Comparison of ENCODE assay signal across 8 cellular contexts in genomic region chr10:46284286-46285229, GRCh38. TPM values are rescaled to one million over a fixed set of nuclear protein-coding genes. Genes with fewer than 3 reads are reported as not detected.
DNase-seq lines count a peak whose midpoint lies in the region; ATAC-seq and TF ChIP-seq lines count a peak whose summit lies in the region.

No MANE protein-coding gene starts in this region.

- H3K4me2 ChIP-seq in OCI-LY1 (ENCODE audit: low read length), result peak overlapping the region; percentile 74

- no peak for TF ChIP-seq CTCF in OCI-LY1 (IDR thresholded peaks at IDR 0.05; ENCODE audit: low read length)

- no peaks in the 10 kb centered on the region for H3K9me2 ChIP-seq in OCI-LY1 (ENCODE audit: low read depth, low read length)

- H3K9me3 ChIP-seq in OCI-LY1 (ENCODE audit: low read length), result no peaks in the 10 kb centered on the region
- H3K9me3 ChIP-seq in esophagus (ENCODE audit: control insufficient read depth in 2 of 2, insufficient read depth in 1 of 2, low read depth in 1 of 2, low read length in 1 of 2), result no peaks in the 10 kb centered on the region
- H3K9me3 ChIP-seq in muscle layer of colon (ENCODE audit: low read length), result no peaks in the 10 kb centered on the region

- H3K4me3 ChIP-seq in OCI-LY1 (ENCODE audit: low read depth, low read length, poor library complexity, severe bottlenecking) (peak overlapping the region; percentile 65), esophagus (ENCODE audit: low read depth in 1 of 2, low read length in 2 of 2) (peak overlapping the region; percentile 70 to 74), muscle layer of colon (ENCODE audit: low read depth in 1 of 2, low read length in 2 of 2) (peak overlapping the region; percentile 77 to 80)

- H4K20me1 ChIP-seq in OCI-LY1 (ENCODE audit: insufficient read depth, low read length), result no peaks in the 10 kb centered on the region

- ATAC-seq in GM19397 (IDR thresholded peaks at IDR 0.05; ENCODE audit: unreplicated experiment) (peak; percentile 94), HG03558 (IDR thresholded peaks at IDR 0.05; ENCODE audit: extremely low read depth, unreplicated experiment) (peak; percentile 83)

- H3K9ac ChIP-seq in OCI-LY1 (ENCODE audit: low read length), result peak overlapping the region; percentile 58
- peak overlapping the region; percentile 75 for H3K9ac ChIP-seq in muscle layer of colon (ENCODE audit: low read length)

- H3F3A ChIP-seq in OCI-LY1 (ENCODE audit: insufficient read depth, low read length), result no peaks in the 10 kb centered on the region

- H3K27me3 ChIP-seq in OCI-LY1 (ENCODE audit: insufficient read depth, low read length), result no peaks in the 10 kb centered on the region
- H3K27me3 ChIP-seq in esophagus (ENCODE audit: control insufficient read depth in 1 of 2, insufficient read depth in 2 of 2, low read length in 2 of 2), result no peaks in the 10 kb centered on the region
- H3K27me3 ChIP-seq in muscle layer of colon (ENCODE audit: control insufficient read depth in 1 of 2, insufficient read depth in 2 of 2, low read length in 2 of 2), result no peaks in the 10 kb centered on the region

- DNase-seq in CD1c-positive myeloid dendritic cell (ENCODE audit: extremely low spot score) (peak; percentile 88), activated T-cell treated with anti-CD3 and anti-CD28 coated beads for 48 hours (ENCODE audit: low read depth) (peak; percentile 82)
- DNase-seq in stimulated activated CD8-positive, alpha-beta memory T cell treated with anti-CD3 and anti-CD28 coated beads, Interleukin-7, amount 100 ng/mL, for 24 hours (ENCODE audit: low read depth), result peak; percentile 58

- no peak overlapping the region for H2AFZ ChIP-seq in OCI-LY1 (ENCODE audit: low read length)

- H3K36me3 ChIP-seq in OCI-LY1 (ENCODE audit: insufficient read depth, low read length) (no peaks in the 10 kb centered on the region), esophagus (ENCODE audit: control insufficient read depth in 2 of 2, insufficient read depth in 2 of 2, low read length in 1 of 2) (no peaks in the 10 kb centered on the region), muscle layer of colon (ENCODE audit: insufficient read depth, low read length) (no peaks in the 10 kb centered on the region)

- H3K79me2 ChIP-seq in OCI-LY1 (ENCODE audit: insufficient read depth, low read length), result no peaks in the 10 kb centered on the region

- 1% methylated on average over 68 to 82 of the region's 82 CpGs for WGBS in esophagus, 2 donors

- no peak overlapping the region for H3K27ac ChIP-seq in OCI-LY1 (ENCODE audit: low read depth, low read length, poor library complexity, severe bottlenecking)
- H3K27ac ChIP-seq in esophagus (ENCODE audit: low read depth in 2 of 2, low read length in 1 of 2), result peak overlapping the region; percentile 84
- H3K27ac ChIP-seq in muscle layer of colon (ENCODE audit: low read depth, low read length), result peak overlapping the region; percentile 63

- H3K4me1 ChIP-seq in OCI-LY1 (ENCODE audit: insufficient read depth, low read length, severe bottlenecking), result peaks cover 5% of the 10 kb centered on the region
- H3K4me1 ChIP-seq in esophagus (ENCODE audit: control insufficient read depth in 2 of 2, insufficient read depth in 2 of 2, low read length in 1 of 2), result no peaks in the 10 kb centered on the region
- H3K4me1 ChIP-seq in muscle layer of colon (ENCODE audit: insufficient read depth, low read length), result peaks cover 10% of the 10 kb centered on the region

RNA-seq across cellular contexts. Expression of gene ANTXRL, which starts 2.2 kb away (rescaled TPM):
- under 1 TPM in 1 of 2 donors, not detected in 1; 0.12 TPM for polyA plus RNA-seq in esophagus
